In the genomic region with DNA sequence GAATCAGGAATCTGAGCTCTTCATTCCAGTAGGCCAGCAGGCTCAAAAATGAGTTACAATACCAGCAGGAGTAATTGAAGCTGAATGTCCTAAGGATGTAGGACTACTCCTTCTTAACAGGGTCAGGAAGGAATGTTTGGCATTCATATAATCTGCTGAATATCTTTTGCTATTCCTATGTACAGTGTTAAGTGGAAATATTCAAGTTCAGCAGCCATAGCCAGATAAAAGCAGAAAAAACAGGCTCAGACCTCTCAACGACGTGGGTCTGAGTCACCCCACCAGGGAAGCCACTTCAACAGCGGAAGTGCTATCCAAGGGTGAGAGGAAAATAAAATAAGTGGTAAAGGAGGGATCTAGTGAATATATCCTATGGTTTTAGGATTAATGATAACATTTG, we compare ENCODE assay signal across 22 cellular contexts.
A peak's percentile ranks its signal among the peaks of the same experiment; 100 is the strongest.
DNase-seq lines count a peak whose midpoint lies in the region; ATAC-seq and TF ChIP-seq lines count a peak whose summit lies in the region.
"Had no signal": no experiment of that assay in that cellular context is flagged by ENCODE, and none has a peak within 500 bp of the region (broad histone marks: within the 10 kb centered on the region; RNA-seq: fewer than 3 reads in every experiment).

No MANE protein-coding gene starts in this region.

- H3K9me3 ChIP-seq in left lung = no peaks in the 10 kb centered on the region
- H3K9me3 ChIP-seq: body of pancreas, ovary, sigmoid colon had no signal

- H3K27ac ChIP-seq in ACC112 (ENCODE audit: low read depth, low read length) = peak overlapping the region; percentile 12; the same call in 1 of the 2 replicates
- no peak overlapping the region for H3K27ac ChIP-seq in left lung
- H3K27ac ChIP-seq: body of pancreas, ovary, sigmoid colon had no signal

- ATAC-seq in left lung (peak; percentile 57), GM19463 (IDR thresholded peaks at IDR 0.05; ENCODE audit: unreplicated experiment) (no peak), GM21526 (IDR thresholded peaks at IDR 0.05; ENCODE audit: low FRiP score, unreplicated experiment) (no peak)
- ATAC-seq: activated CD4-positive, alpha-beta T cell treated with anti-CD3 and anti-CD28 coated beads for 36 hours; body of pancreas; stimulated activated effector memory CD8-positive, alpha-beta T cell treated with anti-CD3 and anti-CD28 coated beads, Interleukin-12 subunit alpha, Interleukin-12 subunit beta, amount 100 ng/mL, for 72 hours had no signal

- H3K4me1 ChIP-seq in ACC112 (ENCODE audit: control insufficient read depth, insufficient read depth, low read length, unreplicated experiment) = no peaks in the 10 kb centered on the region
- no peaks in the 10 kb centered on the region for H3K4me1 ChIP-seq in left lung
- H3K4me1 ChIP-seq: body of pancreas, sigmoid colon had no signal

- H3K4me3 ChIP-seq in ACC112 (ENCODE audit: low read depth, low read length) (no peak overlapping the region), astrocyte of the cerebellum (ENCODE audit: low read depth, low read length) (no peak overlapping the region), left lung (no peak overlapping the region)
- H3K4me3 ChIP-seq: body of pancreas, ovary, sigmoid colon had no signal

- intact Hi-C loops in left lung (cut with DNase I) = no loop called here

- no peak for TF ChIP-seq CTCF in astrocyte of the cerebellum (IDR thresholded peaks at IDR 0.05; ENCODE audit: low read depth, low read length, missing control alignments)
- TF ChIP-seq CTCF in left lung (IDR thresholded peaks at IDR 0.05) = no peak

- H3K36me3 ChIP-seq in ACC112 (ENCODE audit: insufficient read depth, low read length) (no peaks in the 10 kb centered on the region), left lung (no peaks in the 10 kb centered on the region)
- H3K36me3 ChIP-seq: ovary, sigmoid colon had no signal

- H3K27me3 ChIP-seq in ACC112 (ENCODE audit: insufficient read depth, low read length) (no peaks in the 10 kb centered on the region), left lung (no peaks in the 10 kb centered on the region)
- H3K27me3 ChIP-seq: body of pancreas, ovary, sigmoid colon had no signal

- no peaks in the 10 kb centered on the region for H3K79me2 ChIP-seq in ACC112 (ENCODE audit: control insufficient read depth, insufficient read depth, low read length, unreplicated experiment)

- in situ Hi-C loops in astrocyte of the cerebellum (cut with HindIII; ENCODE audit: low sequenced_read_pairs) = no loop called here

- H2AFZ ChIP-seq in ACC112 (ENCODE audit: low read length, unreplicated experiment) = peak overlapping the region; percentile 18

- DNase-seq in HK-2 (ENCODE audit: unreplicated experiment) (peak; percentile 13), astrocyte of the cerebellum (ENCODE audit: low read depth) (peak; percentile 9), left lung (no peak), NCI-H2171 treated with DMSO at 0.1 percent for 48 hours (lab: John Stamatoyannopoulos, UW) (no peak)
- DNase-seq in stimulated activated CD4-positive, alpha-beta T cell treated with anti-CD3 and anti-CD28 coated beads, Interleukin-4, amount 100 ng/mL, for 4 hours = no peak
- DNase-seq: activated CD4-positive, alpha-beta T cell treated with anti-CD3 and anti-CD28 coated beads for 36 hours; activated naive CD4-positive, alpha-beta T cell treated with anti-CD3 and anti-CD28 coated beads, Interleukin-2, amount 50 U/mL, for 16 hours; body of pancreas; cortex of kidney; DMS153; H7; Kasumi-1; NCI-H1092 treated with DMSO at 0.1 percent for 48 hours; NCI-H2029; NCI-H510A treated with DMSO at 0.1 percent for 48 hours; ovary; SHP77; sigmoid colon had no signal

Comparison
In these comparisons a context has a peak if more than half of its experiments do, and no peak if none do; other contexts are left out.
1. DNase-seq: peak in HK-2 (single experiment) and astrocyte of the cerebellum (single experiment); none in left lung (0 of 2), stimulated activated CD4-positive, alpha-beta T cell treated with anti-CD3 and anti-CD28 coated beads, Interleukin-4, amount 100 ng/mL, for 4 hours (0 of 2) and NCI-H2171 treated with DMSO at 0.1 percent for 48 hours (single experiment).